ENCODE assay signal across 17 cellular contexts in genomic region chr3:44420676-44421075, GRCh38. TPM values are rescaled to one million over a fixed set of nuclear protein-coding genes. Genes with fewer than 3 reads are reported as not detected.
DNase-seq lines count a peak whose midpoint lies in the region; ATAC-seq and TF ChIP-seq lines count a peak whose summit lies in the region.
"Had no signal": no experiment of that assay in that cellular context is flagged by ENCODE, and none has a peak within 500 bp of the region (broad histone marks: within the 10 kb centered on the region; RNA-seq: fewer than 3 reads in every experiment).

No MANE protein-coding gene starts in this region.

- H3K23ac ChIP-seq in trophoblast cell (ENCODE audit: low read length): no peak overlapping the region

- H3K4me1 ChIP-seq in right atrium auricular region (no peaks in the 10 kb centered on the region), trophoblast cell (ENCODE audit: control insufficient read depth in 1 of 2, insufficient read depth in 2 of 2, low read length in 2 of 2) (peaks cover 0 to 5% of the 10 kb centered on the region in 2 experiments)
- H3K4me1 ChIP-seq: BLaER1 had no signal

- no peak overlapping the region for H2BK120ac ChIP-seq in trophoblast cell (ENCODE audit: insufficient read depth, low read length, poor library complexity)

- H3K9ac ChIP-seq in trophoblast cell (ENCODE audit: low read length): no peak overlapping the region
- H3K9ac ChIP-seq: BLaER1, GM23248 had no signal

- H3K36me3 ChIP-seq in right atrium auricular region: no peaks in the 10 kb centered on the region
- H3K36me3 ChIP-seq in trophoblast cell (ENCODE audit: control insufficient read depth in 1 of 2, insufficient read depth in 2 of 2, low read length in 2 of 2): no peaks in the 10 kb centered on the region
- H3K36me3 ChIP-seq: BLaER1 had no signal

- no peak overlapping the region for H2AFZ ChIP-seq in trophoblast cell (ENCODE audit: insufficient read depth, low read length, poor library complexity)
- H2AFZ ChIP-seq: GM23248 had no signal

- H3K27ac ChIP-seq in right atrium auricular region (no peak overlapping the region), coronary artery (no peak overlapping the region), trophoblast cell (ENCODE audit: low read depth, low read length) (no peak overlapping the region)
- H3K27ac ChIP-seq: BLaER1, GM23248, HL-60 had no signal

- H3K9me3 ChIP-seq in right atrium auricular region (no peaks in the 10 kb centered on the region), trophoblast cell (ENCODE audit: insufficient read depth, low read depth, low read length) (peaks cover 9% of the 10 kb centered on the region)
- H3K9me3 ChIP-seq: BLaER1 had no signal

- intact Hi-C loops in Right ventricle myocardium superior (cut with DNase I): no loop called here

- no peaks in the 10 kb centered on the region for H3K79me2 ChIP-seq in trophoblast cell (ENCODE audit: control insufficient read depth, insufficient read depth, low read length, poor library complexity)

- H2BK12ac ChIP-seq in trophoblast cell (ENCODE audit: low read length): no peak overlapping the region

- no peak overlapping the region for H3K4me2 ChIP-seq in trophoblast cell (ENCODE audit: low read length)
- H3K4me2 ChIP-seq: BLaER1 had no signal

- no peaks in the 10 kb centered on the region for H3K27me3 ChIP-seq in right atrium auricular region
- H3K27me3 ChIP-seq in trophoblast cell (ENCODE audit: insufficient read depth, low read length): no peaks in the 10 kb centered on the region
- H3K27me3 ChIP-seq: BLaER1 had no signal

- H2AK5ac ChIP-seq in trophoblast cell (ENCODE audit: low read length): no peak overlapping the region

- WGBS in trophoblast cell (ENCODE audit: extremely low coverage, insufficient coverage, insufficient read length): no CpG with 5 or more reads among the region's 1 CpG

- no peak overlapping the region for H3K4ac ChIP-seq in trophoblast cell (ENCODE audit: low read depth, low read length)

- peak; percentile 47 for DNase-seq in right atrium auricular region (ENCODE audit: low spot score)
- no peak for DNase-seq in Right ventricle myocardium superior
- peak; percentile 17 for DNase-seq in coronary artery (ENCODE audit: low spot score)
- peak; percentile 61 to 72 for DNase-seq in trophoblast cell
- no peak for DNase-seq in stimulated activated naive CD4-positive, alpha-beta T cell (lab: John Stamatoyannopoulos, UW)
- DNase-seq in OCI-M1 (lab: John Stamatoyannopoulos, UW): no peak
- DNase-seq: 8988T; CD4-positive, alpha-beta memory T cell; DMS153; DMS79; GF-D8; GM23248; HCEC 1CT; IMR-90 had no signal

- H4K91ac ChIP-seq in trophoblast cell (ENCODE audit: low read depth, low read length): no peak overlapping the region

- no peak overlapping the region for H3K14ac ChIP-seq in trophoblast cell (ENCODE audit: low read length)

- H2BK5ac ChIP-seq in trophoblast cell (ENCODE audit: low read depth, low read length, poor library complexity): no peak overlapping the region

- ATAC-seq in Right ventricle myocardium superior (ENCODE audit: poor library complexity) (no peak), HG02870 (IDR thresholded peaks at IDR 0.05; ENCODE audit: unreplicated experiment) (no peak)

- H3K79me1 ChIP-seq in trophoblast cell (ENCODE audit: low read length): no peaks in the 10 kb centered on the region

- H3K4me3 ChIP-seq in right atrium auricular region (no peak overlapping the region), coronary artery (no peak overlapping the region), trophoblast cell (ENCODE audit: low read depth, low read length) (no peak overlapping the region)
- H3K4me3 ChIP-seq: BLaER1, GM23248 had no signal

- no peak overlapping the region for H4K12ac ChIP-seq in trophoblast cell (ENCODE audit: low read depth, low read length)

- no peak overlapping the region for H4K8ac ChIP-seq in trophoblast cell (ENCODE audit: low read depth, low read length)

- no peak overlapping the region for H3K18ac ChIP-seq in trophoblast cell (ENCODE audit: low read length)

- no peak for TF ChIP-seq CTCF in right atrium auricular region (IDR thresholded peaks at IDR 0.05)
- no peak for TF ChIP-seq CTCF in coronary artery (IDR thresholded peaks at IDR 0.05)

RNA-seq across cellular contexts. Expression of gene ZNF445, which starts 56.8 kb away (rescaled TPM):
- 1 to 10 TPM; 5.1 to 5.9 TPM for total RNA-seq in right atrium auricular region
- total RNA-seq in Right ventricle myocardium superior: 12.8 TPM
- polyA plus RNA-seq in trophoblast cell (2013): 7.0 and 7.3 TPM in 2 replicates

Comparison
In these comparisons a context has a peak if more than half of its experiments do, and no peak if none do; other contexts are left out.
1. DNase-seq: peak in right atrium auricular region (single experiment), coronary artery (single experiment) and trophoblast cell (2 of 2); none in Right ventricle myocardium superior (single experiment), stimulated activated naive CD4-positive, alpha-beta T cell (0 of 6) and OCI-M1 (single experiment).